Comparison of ENCODE assay signal across 17 cellular contexts in the genomic region with DNA sequence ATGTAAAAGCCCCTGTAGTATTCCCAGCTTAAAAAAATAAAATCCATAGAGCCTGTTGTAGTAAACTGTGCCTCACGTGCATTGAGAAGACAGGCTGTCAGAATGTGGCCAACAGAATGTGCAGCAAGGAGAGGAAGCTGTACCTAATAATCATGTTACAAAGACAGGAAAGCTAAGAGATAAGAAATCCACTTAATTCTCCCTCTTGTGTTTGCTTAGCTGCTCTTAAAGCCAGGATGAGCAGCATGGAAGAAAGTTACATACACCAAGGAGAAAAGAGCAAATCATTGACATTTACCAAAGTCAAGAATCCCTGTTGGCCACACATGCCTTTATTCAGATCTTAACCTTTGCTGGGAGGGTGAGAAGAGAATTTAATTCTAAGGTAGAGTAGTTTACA.
DNase-seq lines count a peak whose midpoint lies in the region; ATAC-seq and TF ChIP-seq lines count a peak whose summit lies in the region.
"Had no signal": no experiment of that assay in that cellular context is flagged by ENCODE, and none has a peak within 500 bp of the region (broad histone marks: within the 10 kb centered on the region; RNA-seq: fewer than 3 reads in every experiment).

No MANE protein-coding gene starts in this region.

- peak overlapping the region; percentile 86; the same call in 1 of the 2 replicates for H3K18ac ChIP-seq in IMR-90 (ENCODE audit: low read depth, low read length)

- in situ Hi-C loops in IMR-90 (cut with MboI; ENCODE audit: low sequenced_read_pairs): no loop called here

- peak overlapping the region; percentile 43; the same call in 1 of the 2 replicates for H2BK120ac ChIP-seq in IMR-90 (ENCODE audit: low read depth, low read length)

- peak overlapping the region; percentile 70; the same call in 1 of the 2 replicates for H2BK20ac ChIP-seq in IMR-90 (ENCODE audit: low read depth, low read length)

- DNase-seq in A172 (ENCODE audit: low spot score): peak; percentile 57
- peak; percentile 46 for DNase-seq in IMR-90
- no peak for DNase-seq in SK-N-SH
- no peak for DNase-seq in epithelial cell of prostate (ENCODE audit: low read depth, low spot score)
- no peak for DNase-seq in HEK293T (ENCODE audit: extremely low spot score)
- DNase-seq in NCI-H1092 treated with DMSO at 0.1 percent for 48 hours (lab: John Stamatoyannopoulos, UW): no peak
- DNase-seq in posterior cingulate gyrus: no peak
- DNase-seq: activated CD4-positive, alpha-beta T cell treated with anti-CD3 and anti-CD28 coated beads for 48 hours; activated naive CD8-positive, alpha-beta T cell treated with anti-CD3 and anti-CD28 coated beads, Interleukin-2, amount 10 ng/mL, durations not matched to agents 7 days and 5 days; CD4-positive, CD25-positive, alpha-beta regulatory T cell; DMS53; NCI-H1092; NCI-H748 treated with DMSO at 0.1 percent for 48 hours had no signal

- no peak overlapping the region for H3K9ac ChIP-seq in IMR-90 (ENCODE audit: low read depth, low read length)
- peak overlapping the region; percentile 16; the same call in 1 of the 2 replicates for H3K9ac ChIP-seq in SK-N-SH

- H4K5ac ChIP-seq in IMR-90 (ENCODE audit: low read depth, low read length): peak overlapping the region; percentile 82; the same call in 1 of the 2 replicates

- BruUV-seq in IMR-90 (replicated peaks; lab: Mats Ljungman, UMichigan): no TSS peak

- TF ChIP-seq RAD21 in IMR-90 (IDR thresholded peaks at IDR 0.05; ENCODE audit: low read length) (no peak), SK-N-SH (IDR thresholded peaks at IDR 0.05; ENCODE audit: low read length) (no peak)

- dilution Hi-C loops in IMR-90 (cut with HindIII; ENCODE audit: low sequenced_read_pairs, unreplicated experiment): no loop called here

- H3K14ac ChIP-seq in IMR-90 (replicated peaks; ENCODE audit: low read depth, low read length): 0 out of 2 replicates have a peak overlapping the region, but pooled peaks have one; percentile 6

- H3K56ac ChIP-seq in IMR-90 (ENCODE audit: extremely low read depth, insufficient read depth, low read length): no peak overlapping the region

- ATAC-seq in IMR-90 (ENCODE audit: low read depth): no peak; the same call in 1 of the 2 replicates
- ATAC-seq in GM21576 (IDR thresholded peaks at IDR 0.05; ENCODE audit: unreplicated experiment): no peak
- ATAC-seq: GM12878 had no signal

- H3K79me1 ChIP-seq in IMR-90 (ENCODE audit: low read depth in 1 of 2, low read length in 2 of 2): no peaks in the 10 kb centered on the region

- H3K4me1 ChIP-seq in IMR-90 (ENCODE audit: control insufficient read depth, insufficient read depth, low read length) (peaks cover 15% of the 10 kb centered on the region), SK-N-SH (ENCODE audit: control insufficient read depth in 1 of 2, insufficient read depth in 2 of 2, low read depth in 1 of 2, low read length in 1 of 2) (peaks cover 9 to 19% of the 10 kb centered on the region in 2 experiments)

- no peak overlapping the region for H2AK5ac ChIP-seq in IMR-90 (ENCODE audit: low read depth, low read length)

- CTCF ChIA-PET in IMR-90 (lab: Yijun Ruan, JAX) (no interaction called here), SK-N-SH (lab: Yijun Ruan, JAX) (interaction anchor here (1.1 to 1.3 kb wide), 2 partner anchors 14 to 413 kb away, joined by 3 to 4 read pairs; no protein-coding TSS in a partner anchor), HEK293T (lab: Yijun Ruan, JAX) (no interaction called here)

- TF ChIP-seq EP300 in SK-N-SH (IDR thresholded peaks at IDR 0.05; ENCODE audit: borderline replicate concordance in 1 of 2, low read depth in 1 of 2, low read length in 1 of 2): no peak

- no peaks in the 10 kb centered on the region for H3K9me2 ChIP-seq in SK-N-SH

- peaks cover 2% of the 10 kb centered on the region; the same call in 1 of the 2 replicates for H3K9me1 ChIP-seq in IMR-90 (ENCODE audit: insufficient read depth, low read length)

- H3K23ac ChIP-seq in IMR-90 (ENCODE audit: low read depth, low read length): no peak overlapping the region

- H4K91ac ChIP-seq in IMR-90 (ENCODE audit: insufficient read depth, low read depth, low read length): no peak overlapping the region

- peak overlapping the region; percentile 30; the same call in 1 of the 2 replicates for H3K4me2 ChIP-seq in IMR-90 (ENCODE audit: low read depth, low read length)
- peak overlapping the region; percentile 30; the same call in 1 of the 2 replicates for H3K4me2 ChIP-seq in SK-N-SH

- H3F3A ChIP-seq in SK-N-SH (replicated peaks; ENCODE audit: insufficient read depth): peaks cover 25% of the 10 kb centered on the region

- no peak overlapping the region for H3K4me3 ChIP-seq in IMR-90 (ENCODE audit: insufficient read depth, low read depth, low read length)
- H3K4me3 ChIP-seq in SK-N-SH (ENCODE audit: low read depth in 2 of 2, low read length in 1 of 2): no peak overlapping the region
- H3K4me3 ChIP-seq: GM12878, SK-N-MC had no signal

- no peak for TF ChIP-seq POLR2A in IMR-90 (IDR thresholded peaks at IDR 0.05; ENCODE audit: low read depth, low read length)

- POLR2A ChIA-PET in IMR-90 (lab: Charles Lee; ENCODE audit: unreplicated experiment): no interaction called here
- POLR2A ChIA-PET in SK-N-SH (lab: Yijun Ruan, JAX): no interaction called here
- POLR2A ChIA-PET in HEK293T (lab: Yijun Ruan, JAX): no interaction called here

- no peak for TF ChIP-seq CTCF in IMR-90 (conservative IDR thresholded peaks at IDR 0.05; ENCODE audit: low read depth, low read length)
- no peak for TF ChIP-seq CTCF in SK-N-SH (IDR thresholded peaks at IDR 0.05)

- peak overlapping the region; percentile 52 for H2BK5ac ChIP-seq in IMR-90 (ENCODE audit: low read depth, low read length, poor library complexity, severe bottlenecking)

- H3K4ac ChIP-seq in IMR-90 (ENCODE audit: low read depth, low read length): peak overlapping the region; percentile 1; the same call in 1 of the 2 replicates

- H2BK15ac ChIP-seq in IMR-90 (ENCODE audit: low read depth, low read length): peak overlapping the region; percentile 12; the same call in 1 of the 3 replicates

- H2AFZ ChIP-seq in IMR-90 (replicated peaks; ENCODE audit: low read length, poor library complexity): no peak overlapping the region
- H2AFZ ChIP-seq in SK-N-SH (ENCODE audit: low read depth): no peak overlapping the region

- intact Hi-C loops in IMR-90 (cut with micrococcal nuclease) (loop anchor here (5.0 kb wide), 1 partner anchor 83 kb away; no protein-coding TSS in a partner anchor), posterior cingulate gyrus (cut with DNase I) (no loop called here)

- H2AK9ac ChIP-seq in IMR-90 (replicated peaks; ENCODE audit: low read depth, low read length, poor library complexity): no peak overlapping the region

- WGBS in IMR-90 (ENCODE audit: extremely low coverage in 2 of 2, insufficient read length in 1 of 2), 2 experiments: no CpG with 5 or more reads among the region's 1 CpG
- WGBS in SK-N-SH (ENCODE audit: low lambda C conversion rate): 16% methylated on average over 1 of the region's 1 CpG

- H3K27me3 ChIP-seq in IMR-90 (ENCODE audit: control insufficient read depth, insufficient read depth, low read length) (no peaks in the 10 kb centered on the region), SK-N-SH (ENCODE audit: insufficient read depth) (no peaks in the 10 kb centered on the region)
- H3K27me3 ChIP-seq: neutrophil had no signal

- H3K27ac ChIP-seq in IMR-90 (ENCODE audit: insufficient read depth, low read length) (no peak overlapping the region), SK-N-SH (ENCODE audit: low read depth in 2 of 2, low read length in 1 of 2) (peak overlapping the region; percentile 39 to 78; a peak in 3 of 4 replicates), epithelial cell of prostate (peak overlapping the region; percentile 25)
- H3K27ac ChIP-seq: neutrophil, SK-N-MC had no signal

- peak overlapping the region in 1 of 2 experiments; percentile 19; a peak in 1 of 4 replicates for H4K8ac ChIP-seq in IMR-90 (ENCODE audit: low read depth in 2 of 2, low read length in 2 of 2)

- H4K20me1 ChIP-seq in IMR-90 (ENCODE audit: insufficient read depth, low read length): no peaks in the 10 kb centered on the region
- no peaks in the 10 kb centered on the region for H4K20me1 ChIP-seq in SK-N-SH (ENCODE audit: insufficient read depth)

- no peaks in the 10 kb centered on the region for H3K9me3 ChIP-seq in IMR-90 (ENCODE audit: control insufficient read depth, insufficient read depth, low read length)
- H3K9me3 ChIP-seq in SK-N-SH: no peaks in the 10 kb centered on the region
- H3K9me3 ChIP-seq: neutrophil had no signal

- H3K36me3 ChIP-seq in IMR-90 (ENCODE audit: control insufficient read depth, insufficient read depth, low read length) (no peaks in the 10 kb centered on the region), SK-N-SH (replicated peaks in 1 of 2; ENCODE audit: control insufficient read depth in 1 of 2, insufficient read depth in 2 of 2, low read length in 1 of 2) (peaks cover 0 to 3% of the 10 kb centered on the region in 2 experiments)
- H3K36me3 ChIP-seq: neutrophil had no signal

- peaks cover 70% of the 10 kb centered on the region for H3K79me2 ChIP-seq in SK-N-SH (ENCODE audit: insufficient read depth)

TF ChIP-seq in IMR-90, 13 proteins besides CTCF, POLR2A, EP300 and RAD21:
- TF ChIP-seq CEBPB (IDR thresholded peaks at IDR 0.05; ENCODE audit: low read depth, low read length): no peak
- TF ChIP-seq RCOR1 (IDR thresholded peaks at IDR 0.05; ENCODE audit: insufficient replicate concordance, low read length): no peak
- peak; percentile 14; the same call in 1 of the 2 replicates for TF ChIP-seq BHLHE40 (IDR thresholded peaks at IDR 0.05; ENCODE audit: low read depth, low read length)
TF ChIP-seq in IMR-90: peak in this region for 1.

TF ChIP-seq in SK-N-SH, 30 proteins besides CTCF, POLR2A, EP300 and RAD21 (continues in another document):
- peak; percentile 69 for TF ChIP-seq MXI1 (IDR thresholded peaks at IDR 0.05; ENCODE audit: low read depth, low read length)
- no peak; the same call in 1 of the 2 replicates for TF ChIP-seq MAX (IDR thresholded peaks at IDR 0.05; ENCODE audit: low read depth)
- TF ChIP-seq FOSL2 (IDR thresholded peaks at IDR 0.05; ENCODE audit: borderline replicate concordance, low read depth): no peak
- TF ChIP-seq SIN3A (IDR thresholded peaks at IDR 0.05; ENCODE audit: borderline replicate concordance, low read depth, low read length): no peak

TF ChIP-seq in HEK293T, 16 proteins besides CTCF, POLR2A, EP300 and RAD21 (continues in another document):
- TF ChIP-seq ELF4 (IDR thresholded peaks at IDR 0.05) (no peak), BHLHE40 (IDR thresholded peaks at IDR 0.05; ENCODE audit: borderline replicate concordance) (no peak), TARDBP (IDR thresholded peaks at IDR 0.05) (no peak), LEF1 (IDR thresholded peaks at IDR 0.05; ENCODE audit: borderline replicate concordance) (no peak), ARNT (IDR thresholded peaks at IDR 0.05) (no peak), FOXM1 (IDR thresholded peaks at IDR 0.05; ENCODE audit: borderline replicate concordance) (no peak), FOXK2 (IDR thresholded peaks at IDR 0.05) (no peak), FOXA1 (IDR thresholded peaks at IDR 0.05) (no peak), NFRKB (IDR thresholded peaks at IDR 0.05) (no peak), L3MBTL2 (conservative IDR thresholded peaks at IDR 0.05) (no peak), SP1 (IDR thresholded peaks at IDR 0.05) (no peak), SUZ12 (IDR thresholded peaks at IDR 0.05) (no peak)

Comparison
In these comparisons a context has a peak if more than half of its experiments do, and no peak if none do; other contexts are left out.
1. DNase-seq: peak in A172 (single experiment) and IMR-90 (single experiment); none in SK-N-SH (single experiment), epithelial cell of prostate (single experiment), HEK293T (single experiment), NCI-H1092 treated with DMSO at 0.1 percent for 48 hours (single experiment) and posterior cingulate gyrus (0 of 10).